1 cellular context compared by ENCODE assay signal in genomic region chr7:131104611-131105293, GRCh38.
TF ChIP-seq lines count a peak whose summit lies in the region.

No MANE protein-coding gene starts in this region.

TF ChIP-seq in GM23338, 12 proteins besides CTCF, POLR2A, EP300 and RAD21 (continued from another document):
- TF ChIP-seq ETS1 (IDR thresholded peaks at IDR 0.05), result no peak
- TF ChIP-seq ZNF331 (CRISPR knock-in tag; IDR thresholded peaks at IDR 0.05; ENCODE audit: low read depth), result no peak
- TF ChIP-seq EZH2phosphoT487 (IDR thresholded peaks at IDR 0.05; ENCODE audit: unreplicated experiment), result no peak
- no peak for TF ChIP-seq POLR2AphosphoS5 (IDR thresholded peaks at IDR 0.05; ENCODE audit: low read depth)
- no peak for TF ChIP-seq REST (IDR thresholded peaks at IDR 0.05; ENCODE audit: unreplicated experiment)
- no peak for TF ChIP-seq JUNB (IDR thresholded peaks at IDR 0.05; ENCODE audit: unreplicated experiment)
